27 cellular contexts compared by ENCODE assay signal in genomic region chr4:10715135-10715534, GRCh38. TPM values are rescaled to one million over a fixed set of nuclear protein-coding genes. Genes with fewer than 3 reads are reported as not detected.
"Had no signal": no experiment of that assay in that cellular context is flagged by ENCODE, and none has a peak within 500 bp of the region (broad histone marks: within the 10 kb centered on the region; RNA-seq: fewer than 3 reads in every experiment).

No MANE protein-coding gene starts in this region.

- H3K4me3 Mint-ChIP-seq: activated CD4-positive, alpha-beta memory T cell treated with anti-CD3 and anti-CD28 coated beads, Interleukin-2, amount 10 ng/mL, durations not matched to agents 7 days and 5 days; activated CD4-positive, alpha-beta T cell treated with anti-CD3 and anti-CD28 coated beads for 36 hours; activated naive CD8-positive, alpha-beta T cell treated with anti-CD3 and anti-CD28 coated beads, Interleukin-2, amount 10 ng/mL, durations not matched to agents 7 days and 5 days; activated T-cell treated with anti-CD3 and anti-CD28 coated beads, Interleukin-2, amount 50 U/mL, for 72 hours had no signal

- ATAC-seq: activated CD4-positive, alpha-beta T cell treated with anti-CD3 and anti-CD28 coated beads for 36 hours; activated T-cell treated with anti-CD3 and anti-CD28 coated beads, Interleukin-2, amount 50 U/mL, for 72 hours had no signal

- H3K27me3 ChIP-seq: adrenal gland had no signal

- H3K4me2 ChIP-seq: PC-9 had no signal

- H3K36me3 ChIP-seq: adrenal gland, WERI-Rb-1 had no signal

- H3K9me3 Mint-ChIP-seq: activated CD4-positive, alpha-beta memory T cell treated with anti-CD3 and anti-CD28 coated beads, Interleukin-2, amount 10 ng/mL, durations not matched to agents 7 days and 5 days; activated T-cell treated with anti-CD3 and anti-CD28 coated beads, Interleukin-2, amount 50 U/mL, for 72 hours had no signal

- H3K27ac ChIP-seq: adrenal gland, PC-9, WERI-Rb-1 had no signal

- H3K4me1 ChIP-seq: adrenal gland had no signal

- H3K27ac Mint-ChIP-seq: activated CD4-positive, alpha-beta memory T cell treated with anti-CD3 and anti-CD28 coated beads, Interleukin-2, amount 10 ng/mL, durations not matched to agents 7 days and 5 days; activated CD4-positive, alpha-beta T cell treated with anti-CD3 and anti-CD28 coated beads for 36 hours; activated naive CD8-positive, alpha-beta T cell treated with anti-CD3 and anti-CD28 coated beads, Interleukin-2, amount 10 ng/mL, durations not matched to agents 7 days and 5 days; activated T-cell treated with anti-CD3 and anti-CD28 coated beads, Interleukin-2, amount 50 U/mL, for 72 hours; activated T-helper 2 cell treated with anti-CD3 and anti-CD28 coated beads, Interferon-gamma antibody, Interleukin-2, Interleukin-4, amounts not matched to agents 10 μg/mL and 5 μg/mL and 100 μg/mL, durations not matched to agents 14 hours and 24 hours and 36 hours had no signal

- DNase-seq: activated CD4-positive, alpha-beta memory T cell treated with anti-CD3 and anti-CD28 coated beads, Interleukin-2, amount 10 ng/mL, durations not matched to agents 7 days and 5 days; activated CD4-positive, alpha-beta T cell treated with anti-CD3 and anti-CD28 coated beads for 36 hours; activated CD4-positive, alpha-beta T cell treated with anti-CD3 and anti-CD28 coated beads, Interleukin-2, amount 50 U/mL, for 1 hour; activated CD8-positive, alpha-beta memory T cell treated with anti-CD3 and anti-CD28 coated beads, Interleukin-2, amount 50 U/mL, for 4 hours; activated gamma-delta T cell treated with Interleukin-2 at 50 U/mL for 16 hours; activated naive CD4-positive, alpha-beta T cell treated with anti-CD3 and anti-CD28 coated beads, Interleukin-2, amount 50 U/mL, for 16 hours; activated naive CD8-positive, alpha-beta T cell treated with anti-CD3 and anti-CD28 coated beads, Interleukin-2, amount 10 ng/mL, durations not matched to agents 7 days and 5 days; activated T-cell treated with anti-CD3 and anti-CD28 coated beads, Interleukin-2, amount 50 U/mL, for 72 hours; adrenal gland; anterior cingulate cortex; cerebellar nuclear complex; Karpas-422; MM.1S; NCI-H1105 treated with DMSO at 0.1 percent for 48 hours; NCI-H1694 treated with DMSO at 0.1 percent for 48 hours; NCI-H2081 treated with DMSO at 0.1 percent for 48 hours; NCI-H2171; NCI-H2227 treated with DMSO at 0.1 percent for 48 hours; NCI-H446 treated with DMSO at 0.1 percent for 48 hours; NCI-H524 treated with DMSO at 0.1 percent for 48 hours; PC-9; SHP77 treated with DMSO at 0.1 percent for 48 hours; T-helper 1 cell; WERI-Rb-1 had no signal

- H2AFZ ChIP-seq: PC-9 had no signal

- H3K36me3 Mint-ChIP-seq: activated naive CD8-positive, alpha-beta T cell treated with anti-CD3 and anti-CD28 coated beads, Interleukin-2, amount 10 ng/mL, durations not matched to agents 7 days and 5 days had no signal

- H3K4me1 Mint-ChIP-seq: activated CD4-positive, alpha-beta memory T cell treated with anti-CD3 and anti-CD28 coated beads, Interleukin-2, amount 10 ng/mL, durations not matched to agents 7 days and 5 days; activated naive CD8-positive, alpha-beta T cell treated with anti-CD3 and anti-CD28 coated beads, Interleukin-2, amount 10 ng/mL, durations not matched to agents 7 days and 5 days had no signal

- H3K4me3 ChIP-seq: adrenal gland, PC-9 had no signal

RNA-seq across cellular contexts. Expression of gene CLNK, which starts 30.6 kb away (rescaled TPM):
- total RNA-seq: activated CD4-positive, alpha-beta T cell treated with anti-CD3 and anti-CD28 coated beads for 36 hours; activated naive CD8-positive, alpha-beta T cell treated with anti-CD3 and anti-CD28 coated beads, Interleukin-2, amount 10 ng/mL, durations not matched to agents 7 days and 5 days; cardiac septum; PC-9; T-helper 2 cell treated with Interferon-gamma antibody and Interleukin-4, amounts not matched to agents 100 ng/mL and 5 ng/mL, for 36 hours had no signal
